Comparison of ENCODE assay signal across 1 cellular context in genomic region chr11:61609970-61610347, GRCh38.
TF ChIP-seq lines count a peak whose summit lies in the region.

No MANE protein-coding gene starts in this region.

TF ChIP-seq in K562, 482 proteins besides CTCF, POLR2A, EP300 and RAD21:
- TF ChIP-seq ARID4B (CRISPR knock-in tag; IDR thresholded peaks at IDR 0.05) (no peak), ZBTB11 (CRISPR knock-in tag; IDR thresholded peaks at IDR 0.05) (no peak), REST (CRISPR knock-in tag; IDR thresholded peaks at IDR 0.05; ENCODE audit: low read depth) (no peak), SMAD2 (IDR thresholded peaks at IDR 0.05; ENCODE audit: low read depth, low read length) (no peak), ZBTB49 (CRISPR knock-in tag; IDR thresholded peaks at IDR 0.05; ENCODE audit: borderline replicate concordance) (no peak), XRCC4 (IDR thresholded peaks at IDR 0.05; ENCODE audit: extremely low read depth, insufficient read depth, insufficient read length) (no peak), SMARCE1 (IDR thresholded peaks at IDR 0.05) (no peak), ZNF512 (tag; IDR thresholded peaks at IDR 0.05) (no peak), ZKSCAN1 (IDR thresholded peaks at IDR 0.05; ENCODE audit: low read depth, low read length) (no peak), ZNF551 (CRISPR knock-in tag; IDR thresholded peaks at IDR 0.05) (no peak), POLR2AphosphoS2 (IDR thresholded peaks at IDR 0.05; ENCODE audit: low read length) (no peak), FOXM1 (IDR thresholded peaks at IDR 0.05; ENCODE audit: low read depth) (no peak), FOXM1 (CRISPR knock-in tag; IDR thresholded peaks at IDR 0.05; ENCODE audit: low read depth) (no peak), IRF2 (CRISPR knock-in tag; IDR thresholded peaks at IDR 0.05) (no peak), FOXA3 (CRISPR knock-in tag; conservative IDR thresholded peaks at IDR 0.05 in 1 of 2, IDR thresholded peaks at IDR 0.05 in 1 of 2) (no peak)
- TF ChIP-seq, protein P1, sequence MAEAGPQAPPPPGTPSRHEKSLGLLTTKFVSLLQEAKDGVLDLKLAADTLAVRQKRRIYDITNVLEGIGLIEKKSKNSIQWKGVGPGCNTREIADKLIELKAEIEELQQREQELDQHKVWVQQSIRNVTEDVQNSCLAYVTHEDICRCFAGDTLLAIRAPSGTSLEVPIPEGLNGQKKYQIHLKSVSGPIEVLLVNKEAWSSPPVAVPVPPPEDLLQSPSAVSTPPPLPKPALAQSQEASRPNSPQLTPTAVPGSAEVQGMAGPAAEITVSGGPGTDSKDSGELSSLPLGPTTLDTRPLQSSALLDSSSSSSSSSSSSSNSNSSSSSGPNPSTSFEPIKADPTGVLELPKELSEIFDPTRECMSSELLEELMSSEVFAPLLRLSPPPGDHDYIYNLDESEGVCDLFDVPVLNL (CRISPR knock-in tag; IDR thresholded peaks at IDR 0.05; ENCODE audit: low read depth) = no peak
- TF ChIP-seq, protein P2, sequence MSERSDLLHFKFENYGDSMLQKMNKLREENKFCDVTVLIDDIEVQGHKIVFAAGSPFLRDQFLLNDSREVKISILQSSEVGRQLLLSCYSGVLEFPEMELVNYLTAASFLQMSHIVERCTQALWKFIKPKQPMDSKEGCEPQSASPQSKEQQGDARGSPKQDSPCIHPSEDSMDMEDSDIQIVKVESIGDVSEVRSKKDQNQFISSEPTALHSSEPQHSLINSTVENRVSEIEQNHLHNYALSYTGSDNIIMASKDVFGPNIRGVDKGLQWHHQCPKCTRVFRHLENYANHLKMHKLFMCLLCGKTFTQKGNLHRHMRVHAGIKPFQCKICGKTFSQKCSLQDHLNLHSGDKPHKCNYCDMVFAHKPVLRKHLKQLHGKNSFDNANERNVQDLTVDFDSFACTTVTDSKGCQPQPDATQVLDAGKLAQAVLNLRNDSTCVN (CRISPR knock-in tag; IDR thresholded peaks at IDR 0.05) = no peak
